ENCODE assay signal across 11 cellular contexts in the genomic region with DNA sequence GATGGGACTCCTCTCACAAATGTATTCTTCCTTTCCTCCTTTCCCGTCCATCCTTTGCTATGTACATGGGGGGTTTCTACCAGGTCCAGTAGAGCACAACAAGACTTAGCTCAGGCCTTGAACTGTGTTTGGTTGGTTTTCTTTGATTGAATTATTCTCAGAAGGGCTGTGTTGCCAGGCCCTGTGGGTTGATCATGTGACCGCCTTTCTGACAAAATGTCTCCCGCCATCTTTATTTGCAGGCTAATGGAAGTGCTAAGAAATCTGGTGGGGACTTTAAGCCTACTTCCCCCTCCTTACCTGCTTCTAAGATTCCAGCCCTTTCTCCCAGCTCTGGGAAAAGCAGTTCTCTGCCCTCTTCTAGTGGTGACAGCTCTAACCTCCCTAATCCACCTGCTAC.
"Had no signal": no experiment of that assay in that cellular context is flagged by ENCODE, and none has a peak within 500 bp of the region (broad histone marks: within the 10 kb centered on the region; RNA-seq: fewer than 3 reads in every experiment).

No MANE protein-coding gene starts in this region.

- H3K27ac ChIP-seq: GM23248 had no signal

- H3K4me2 ChIP-seq: GM23338 had no signal

- H3K9me3 ChIP-seq: HAP-1 had no signal

- H3K9ac ChIP-seq: GM23248 had no signal

- H3K9me3 Mint-ChIP-seq: GM23338, H9, HFFc6 had no signal

- ATAC-seq: GM23338, HCT116 had no signal

- H3K27ac Mint-ChIP-seq: GM23338, HFFc6 had no signal

- H3K4me3 Mint-ChIP-seq: GM23338, H9, HFFc6 had no signal

- DNase-seq: GM23248, GOT3, H7, H9, HCEC 1CT, HFFc6 had no signal

- H2AFZ ChIP-seq: GM23248, GM23338 had no signal

- H3K4me1 ChIP-seq: HAP-1 had no signal

- FAIRE-seq: H1, H54 had no signal

- H3K4me3 ChIP-seq: GM23248, GM23338, HAP-1 had no signal
